Comparison of ENCODE assay signal across 25 cellular contexts in the genomic region with DNA sequence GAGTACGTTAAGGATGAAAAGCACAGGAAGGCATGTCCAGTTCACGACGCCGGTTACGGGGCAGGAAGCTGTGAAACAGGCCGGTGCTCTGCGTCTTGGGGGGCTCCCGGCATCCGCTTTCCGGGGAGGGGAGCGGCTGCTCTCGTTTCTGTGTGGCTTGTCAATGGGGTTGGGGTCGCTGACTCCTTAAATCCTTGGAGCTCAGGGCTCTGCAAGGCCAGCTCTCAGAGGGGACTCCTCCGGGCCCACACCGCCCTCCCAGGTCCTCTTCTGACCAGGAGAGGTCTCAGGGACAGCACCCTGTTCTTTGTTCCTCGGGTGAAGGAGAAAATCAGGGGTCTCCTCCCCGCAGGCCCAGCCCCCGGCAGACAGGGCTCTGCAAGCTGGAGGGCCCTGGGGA.
DNase-seq lines count a peak whose midpoint lies in the region; ATAC-seq, FAIRE-seq and TF ChIP-seq lines count a peak whose summit lies in the region.
"Had no signal": no experiment of that assay in that cellular context is flagged by ENCODE, and none has a peak within 500 bp of the region (broad histone marks: within the 10 kb centered on the region; RNA-seq: fewer than 3 reads in every experiment).

No MANE protein-coding gene starts in this region.

- no peak overlapping the region for H3K4ac ChIP-seq in neuronal stem cell (ENCODE audit: low read length)

- H2BK120ac ChIP-seq in neuronal stem cell (ENCODE audit: low read depth, low read length), result no peak overlapping the region

- intact Hi-C loops in Right ventricle myocardium superior (cut with DNase I) (no loop called here), kidney (cut with DNase I) (no loop called here)

- no peaks in the 10 kb centered on the region for H3K9me3 ChIP-seq in right atrium auricular region
- H3K9me3 ChIP-seq in RWPE2 (ENCODE audit: severe bottlenecking), result no peaks in the 10 kb centered on the region
- H3K9me3 ChIP-seq in kidney (ENCODE audit: control insufficient read depth in 1 of 2, low read length in 2 of 2), result no peaks in the 10 kb centered on the region
- H3K9me3 ChIP-seq in neuronal stem cell (replicated peaks in 1 of 2; ENCODE audit: control insufficient read depth in 2 of 2, insufficient read depth in 1 of 2, low read depth in 1 of 2, low read length in 2 of 2), result peaks cover 0 to 3% of the 10 kb centered on the region in 2 donors
- H3K9me3 ChIP-seq: A549; BE2C; BLaER1 treated with 17β-estradiol and CSF1 and Interleukin-3, amounts not matched to agents 10 nM and 100 nM had no signal

- H4K91ac ChIP-seq in neuronal stem cell (ENCODE audit: low read depth, low read length, poor library complexity), result no peak overlapping the region

- H2BK12ac ChIP-seq in neuronal stem cell (ENCODE audit: low read length), result no peak overlapping the region

- H3K18ac ChIP-seq in neuronal stem cell (ENCODE audit: low read length), result no peak overlapping the region

- DNase-seq in Right ventricle myocardium superior (peak; percentile 22), right atrium auricular region (ENCODE audit: low spot score) (no peak), RWPE2 (ENCODE audit: low spot score) (peak; percentile 26), kidney (peak; percentile 59), neuronal stem cell (ENCODE audit: low spot score) (no peak), putamen (ENCODE audit: low spot score) (no peak)
- no peak for DNase-seq in activated naive CD4-positive, alpha-beta T cell treated with Interleukin-2 at 50 U/mL for 16 hours
- DNase-seq: 8988T; ACHN; AML-193; BE2C; CD4-positive, alpha-beta T cell; DMS 273 treated with DMSO at 0.1 percent for 48 hours; DMS79; EL; GDM1; GM23248; H7; HCEC 1CT had no signal

- WGBS in neuronal stem cell (ENCODE audit: extremely low coverage in 2 of 2, insufficient read length in 2 of 2, insufficient replicate concordance in 1 of 2), 2 donors, result no CpG with 5 or more reads among the region's 18 CpGs

- no peaks in the 10 kb centered on the region for H3K4me1 ChIP-seq in right atrium auricular region
- no peaks in the 10 kb centered on the region for H3K4me1 ChIP-seq in RWPE2 (ENCODE audit: insufficient read depth, poor library complexity, severe bottlenecking)
- H3K4me1 ChIP-seq in kidney (ENCODE audit: control insufficient read depth in 1 of 2, insufficient read depth in 1 of 2, low read depth in 1 of 2, low read length in 2 of 2), result no peaks in the 10 kb centered on the region
- H3K4me1 ChIP-seq in neuronal stem cell (ENCODE audit: control insufficient read depth in 2 of 2, insufficient read depth in 1 of 2, low read depth in 1 of 2, low read length in 2 of 2), result no peaks in the 10 kb centered on the region
- H3K4me1 ChIP-seq: A549, BE2C had no signal

- TF ChIP-seq CTCF in right atrium auricular region (IDR thresholded peaks at IDR 0.05) (no peak), RWPE2 (IDR thresholded peaks at IDR 0.05; ENCODE audit: poor library complexity, severe bottlenecking) (no peak), kidney (IDR thresholded peaks at IDR 0.05; ENCODE audit: borderline replicate concordance, extremely low read depth, insufficient read depth) (no peak)

- H2BK15ac ChIP-seq in neuronal stem cell (ENCODE audit: low read length), result no peak overlapping the region

- ATAC-seq in Right ventricle myocardium superior (ENCODE audit: poor library complexity) (no peak), RWPE2 (ENCODE audit: low read depth) (no peak)
- ATAC-seq: A549, GM12878 had no signal

- peak overlapping the region; percentile 24 for H2BK5ac ChIP-seq in neuronal stem cell (ENCODE audit: low read length)

- H3K27me3 ChIP-seq in right atrium auricular region (no peaks in the 10 kb centered on the region), RWPE2 (ENCODE audit: insufficient read depth, poor library complexity, severe bottlenecking) (peaks cover 15% of the 10 kb centered on the region), neuronal stem cell (ENCODE audit: control insufficient read depth in 3 of 3, insufficient read depth in 3 of 3, low read depth in 1 of 3, low read length in 3 of 3) (peaks cover 0 to 34% (median 0%) of the 10 kb centered on the region in 3 experiments)
- H3K27me3 ChIP-seq: BLaER1 treated with 17β-estradiol and CSF1 and Interleukin-3, amounts not matched to agents 10 nM and 100 nM had no signal

- no peak overlapping the region for H2AFZ ChIP-seq in neuronal stem cell (ENCODE audit: low read length)
- H2AFZ ChIP-seq: GM23248 had no signal

- peak overlapping the region; percentile 56 for H2AK5ac ChIP-seq in neuronal stem cell (ENCODE audit: low read depth, low read length)

- H3K4me3 ChIP-seq in right atrium auricular region, result no peak overlapping the region
- H3K4me3 ChIP-seq in RWPE2 (ENCODE audit: severe bottlenecking), result no peak overlapping the region
- H3K4me3 ChIP-seq in kidney (ENCODE audit: low read length in 2 of 2), result no peak overlapping the region
- H3K4me3 ChIP-seq in neuronal stem cell (ENCODE audit: low read length in 2 of 2), result no peak overlapping the region
- H3K4me3 ChIP-seq: A549; BLaER1 treated with 17β-estradiol and CSF1 and Interleukin-3, amounts not matched to agents 10 nM and 100 nM; GM12878; GM23248 had no signal

- H4K8ac ChIP-seq in neuronal stem cell (ENCODE audit: low read depth, low read length), result no peak overlapping the region

- H3K27ac ChIP-seq in right atrium auricular region (no peak overlapping the region), RWPE2 (ENCODE audit: poor library complexity, severe bottlenecking) (no peak overlapping the region), kidney (ENCODE audit: low read depth in 2 of 2, low read length in 2 of 2) (no peak overlapping the region), neuronal stem cell (replicated peaks; ENCODE audit: low read length) (no peak overlapping the region)
- H3K27ac ChIP-seq: A549; BLaER1 treated with 17β-estradiol and CSF1 and Interleukin-3, amounts not matched to agents 10 nM and 100 nM; GM23248 had no signal

- peak overlapping the region; percentile 10 for H3K14ac ChIP-seq in neuronal stem cell (ENCODE audit: low read length)

- no peak overlapping the region for H3K23ac ChIP-seq in neuronal stem cell (ENCODE audit: low read depth, low read length, poor library complexity)

- H3K9ac ChIP-seq in kidney (ENCODE audit: low read length in 2 of 2) (no peak overlapping the region), neuronal stem cell (ENCODE audit: low read depth, low read length, poor library complexity) (no peak overlapping the region)
- H3K9ac ChIP-seq: BLaER1 treated with 17β-estradiol and CSF1 and Interleukin-3, amounts not matched to agents 10 nM and 100 nM; GM23248 had no signal

- peaks cover 3% of the 10 kb centered on the region for H3K79me1 ChIP-seq in neuronal stem cell (ENCODE audit: low read depth, low read length)

- H3K4me2 ChIP-seq in neuronal stem cell (ENCODE audit: insufficient read depth, low read length, poor library complexity, severe bottlenecking), result no peak overlapping the region
- H3K4me2 ChIP-seq: A549; BLaER1 treated with 17β-estradiol and CSF1 and Interleukin-3, amounts not matched to agents 10 nM and 100 nM had no signal

- H3K36me3 ChIP-seq in right atrium auricular region, result no peaks in the 10 kb centered on the region
- no peaks in the 10 kb centered on the region for H3K36me3 ChIP-seq in RWPE2 (ENCODE audit: low read depth)
- H3K36me3 ChIP-seq in kidney (ENCODE audit: control insufficient read depth in 1 of 2, insufficient read depth in 2 of 2, low read length in 2 of 2), result no peaks in the 10 kb centered on the region
- no peaks in the 10 kb centered on the region for H3K36me3 ChIP-seq in neuronal stem cell (replicated peaks in 1 of 2; ENCODE audit: control insufficient read depth in 2 of 2, insufficient read depth in 2 of 2, low read length in 2 of 2)
- H3K36me3 ChIP-seq: BE2C; BLaER1 treated with 17β-estradiol and CSF1 and Interleukin-3, amounts not matched to agents 10 nM and 100 nM had no signal

- FAIRE-seq in kidney (lab: Jason Lieb, UNC), result no peak
- FAIRE-seq: A549, D721Med, GM12878, GM19239, H1 had no signal

Comparison
In these comparisons a context has a peak if more than half of its experiments do, and no peak if none do; other contexts are left out.
1. DNase-seq: peak in Right ventricle myocardium superior (single experiment), RWPE2 (single experiment) and kidney (single experiment); none in right atrium auricular region (single experiment), neuronal stem cell (single experiment), activated naive CD4-positive, alpha-beta T cell treated with Interleukin-2 at 50 U/mL for 16 hours (single experiment) and putamen (single experiment).